In the genomic region with DNA sequence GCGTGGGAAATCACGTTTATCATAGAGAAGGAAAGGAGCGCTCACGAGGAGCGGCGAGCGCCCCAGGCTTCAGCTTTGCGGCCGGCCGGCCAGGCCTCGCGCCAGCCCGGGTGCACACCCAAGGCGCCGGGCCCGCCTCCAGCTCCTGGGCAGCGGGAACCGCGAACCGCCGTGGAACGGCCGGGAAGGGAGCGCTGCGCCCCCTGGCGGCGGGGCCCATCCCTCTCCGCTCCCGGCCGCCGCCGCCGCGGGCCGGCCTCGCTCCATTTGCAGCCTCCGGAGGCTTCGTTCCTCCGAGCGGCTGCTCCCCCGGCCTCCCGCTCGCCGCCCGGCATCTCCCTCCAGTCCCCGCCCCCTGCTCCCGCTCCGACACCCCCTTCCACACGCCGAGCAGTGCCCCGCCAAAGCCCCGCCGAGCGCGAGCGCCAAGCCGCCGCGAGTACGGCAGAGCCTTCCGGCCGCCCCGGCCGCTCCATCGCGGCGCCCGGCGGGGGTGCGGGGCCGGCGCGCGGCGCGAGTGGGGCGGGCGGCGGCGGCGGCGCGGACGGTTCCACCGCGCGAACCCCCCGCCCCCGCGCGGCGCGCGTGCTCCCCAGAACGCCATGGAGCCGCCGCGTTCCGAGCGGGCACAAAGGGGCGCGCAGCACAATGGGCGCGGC, we compare ENCODE assay signal across 1 cellular context.
TF ChIP-seq lines count a peak whose summit lies in the region.

No MANE protein-coding gene starts in this region.

TF ChIP-seq in K562, 482 proteins besides CTCF, POLR2A, EP300 and RAD21 (continued from another document and continues in another):
- TF ChIP-seq, protein P1, sequence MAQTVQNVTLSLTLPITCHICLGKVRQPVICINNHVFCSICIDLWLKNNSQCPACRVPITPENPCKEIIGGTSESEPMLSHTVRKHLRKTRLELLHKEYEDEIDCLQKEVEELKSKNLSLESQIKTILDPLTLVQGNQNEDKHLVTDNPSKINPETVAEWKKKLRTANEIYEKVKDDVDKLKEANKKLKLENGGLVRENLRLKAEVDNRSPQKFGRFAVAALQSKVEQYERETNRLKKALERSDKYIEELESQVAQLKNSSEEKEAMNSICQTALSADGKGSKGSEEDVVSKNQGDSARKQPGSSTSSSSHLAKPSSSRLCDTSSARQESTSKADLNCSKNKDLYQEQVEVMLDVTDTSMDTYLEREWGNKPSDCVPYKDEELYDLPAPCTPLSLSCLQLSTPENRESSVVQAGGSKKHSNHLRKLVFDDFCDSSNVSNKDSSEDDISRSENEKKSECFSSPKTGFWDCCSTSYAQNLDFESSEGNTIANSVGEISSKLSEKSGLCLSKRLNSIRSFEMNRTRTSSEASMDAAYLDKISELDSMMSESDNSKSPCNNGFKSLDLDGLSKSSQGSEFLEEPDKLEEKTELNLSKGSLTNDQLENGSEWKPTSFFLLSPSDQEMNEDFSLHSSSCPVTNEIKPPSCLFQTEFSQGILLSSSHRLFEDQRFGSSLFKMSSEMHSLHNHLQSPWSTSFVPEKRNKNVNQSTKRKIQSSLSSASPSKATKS (CRISPR knock-in tag; IDR thresholded peaks at IDR 0.05): no peak
- TF ChIP-seq MCM7 (IDR thresholded peaks at IDR 0.05) (no peak), SIN3A (IDR thresholded peaks at IDR 0.05; ENCODE audit: borderline replicate concordance in 2 of 2, control insufficient read depth in 1 of 2, low read depth in 2 of 2, low read length in 2 of 2) (peak in 1 of 2 experiments; percentile 24; a peak in 1 of 4 replicates), ZNF561 (CRISPR knock-in tag; conservative IDR thresholded peaks at IDR 0.05) (no peak), CREB1 (IDR thresholded peaks at IDR 0.05) (no peak), CREB1 (CRISPR knock-in tag; IDR thresholded peaks at IDR 0.05) (no peak), RBM22 (IDR thresholded peaks at IDR 0.05; ENCODE audit: low read depth, low read length, poor library complexity, severe bottlenecking) (peak; percentile 39), MEF2D (tag; conservative IDR thresholded peaks at IDR 0.05; ENCODE audit: low read depth) (no peak), MECOM (CRISPR knock-in tag; IDR thresholded peaks at IDR 0.05) (no peak), SMAD3 (CRISPR knock-in tag; conservative IDR thresholded peaks at IDR 0.05) (no peak), HMG20A (CRISPR knock-in tag; conservative IDR thresholded peaks at IDR 0.05) (no peak), ZNF197 (CRISPR knock-in tag; IDR thresholded peaks at IDR 0.05; ENCODE audit: low read depth) (no peak), TRIM24 (IDR thresholded peaks at IDR 0.05) (no peak), LCOR (CRISPR knock-in tag; IDR thresholded peaks at IDR 0.05) (no peak), PHB2 (IDR thresholded peaks at IDR 0.05; ENCODE audit: low read depth) (no peak), BCOR (IDR thresholded peaks at IDR 0.05) (no peak), KAT2B (IDR thresholded peaks at IDR 0.05; ENCODE audit: low read depth, low read length) (no peak), ZZZ3 (IDR thresholded peaks at IDR 0.05) (no peak), SMARCA5 (IDR thresholded peaks at IDR 0.05) (no peak), RUNX1 (IDR thresholded peaks at IDR 0.05; ENCODE audit: low read depth) (no peak), FOXA1 (IDR thresholded peaks at IDR 0.05; ENCODE audit: borderline replicate concordance) (no peak), NFXL1 (CRISPR knock-in tag; IDR thresholded peaks at IDR 0.05) (no peak), CSDE1 (IDR thresholded peaks at IDR 0.05) (no peak), JUNB (CRISPR knock-in tag; conservative IDR thresholded peaks at IDR 0.05) (no peak), ZNF707 (CRISPR knock-in tag; conservative IDR thresholded peaks at IDR 0.05) (no peak), ZNF212 (CRISPR knock-in tag; IDR thresholded peaks at IDR 0.05) (no peak), ZNF668 (CRISPR knock-in tag; IDR thresholded peaks at IDR 0.05) (no peak), POLR2G (IDR thresholded peaks at IDR 0.05; ENCODE audit: low read depth, low read length) (peak; percentile 85), MTF1 (CRISPR knock-in tag; IDR thresholded peaks at IDR 0.05; ENCODE audit: borderline replicate concordance) (no peak), CBFB (CRISPR knock-in tag; IDR thresholded peaks at IDR 0.05) (no peak)
- TF ChIP-seq, protein P2, sequence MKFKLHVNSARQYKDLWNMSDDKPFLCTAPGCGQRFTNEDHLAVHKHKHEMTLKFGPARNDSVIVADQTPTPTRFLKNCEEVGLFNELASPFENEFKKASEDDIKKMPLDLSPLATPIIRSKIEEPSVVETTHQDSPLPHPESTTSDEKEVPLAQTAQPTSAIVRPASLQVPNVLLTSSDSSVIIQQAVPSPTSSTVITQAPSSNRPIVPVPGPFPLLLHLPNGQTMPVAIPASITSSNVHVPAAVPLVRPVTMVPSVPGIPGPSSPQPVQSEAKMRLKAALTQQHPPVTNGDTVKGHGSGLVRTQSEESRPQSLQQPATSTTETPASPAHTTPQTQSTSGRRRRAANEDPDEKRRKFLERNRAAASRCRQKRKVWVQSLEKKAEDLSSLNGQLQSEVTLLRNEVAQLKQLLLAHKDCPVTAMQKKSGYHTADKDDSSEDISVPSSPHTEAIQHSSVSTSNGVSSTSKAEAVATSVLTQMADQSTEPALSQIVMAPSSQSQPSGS (CRISPR knock-in tag; IDR thresholded peaks at IDR 0.05): no peak
- TF ChIP-seq, protein P3, sequence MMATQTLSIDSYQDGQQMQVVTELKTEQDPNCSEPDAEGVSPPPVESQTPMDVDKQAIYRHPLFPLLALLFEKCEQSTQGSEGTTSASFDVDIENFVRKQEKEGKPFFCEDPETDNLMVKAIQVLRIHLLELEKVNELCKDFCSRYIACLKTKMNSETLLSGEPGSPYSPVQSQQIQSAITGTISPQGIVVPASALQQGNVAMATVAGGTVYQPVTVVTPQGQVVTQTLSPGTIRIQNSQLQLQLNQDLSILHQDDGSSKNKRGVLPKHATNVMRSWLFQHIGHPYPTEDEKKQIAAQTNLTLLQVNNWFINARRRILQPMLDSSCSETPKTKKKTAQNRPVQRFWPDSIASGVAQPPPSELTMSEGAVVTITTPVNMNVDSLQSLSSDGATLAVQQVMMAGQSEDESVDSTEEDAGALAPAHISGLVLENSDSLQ (IDR thresholded peaks at IDR 0.05): no peak
- TF ChIP-seq, protein P4, sequence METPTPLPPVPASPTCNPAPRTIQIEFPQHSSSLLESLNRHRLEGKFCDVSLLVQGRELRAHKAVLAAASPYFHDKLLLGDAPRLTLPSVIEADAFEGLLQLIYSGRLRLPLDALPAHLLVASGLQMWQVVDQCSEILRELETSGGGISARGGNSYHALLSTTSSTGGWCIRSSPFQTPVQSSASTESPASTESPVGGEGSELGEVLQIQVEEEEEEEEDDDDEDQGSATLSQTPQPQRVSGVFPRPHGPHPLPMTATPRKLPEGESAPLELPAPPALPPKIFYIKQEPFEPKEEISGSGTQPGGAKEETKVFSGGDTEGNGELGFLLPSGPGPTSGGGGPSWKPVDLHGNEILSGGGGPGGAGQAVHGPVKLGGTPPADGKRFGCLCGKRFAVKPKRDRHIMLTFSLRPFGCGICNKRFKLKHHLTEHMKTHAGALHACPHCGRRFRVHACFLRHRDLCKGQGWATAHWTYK (CRISPR knock-in tag; IDR thresholded peaks at IDR 0.05): peak; percentile 66; the same call in 1 of the 2 replicates
- TF ChIP-seq, protein P5, sequence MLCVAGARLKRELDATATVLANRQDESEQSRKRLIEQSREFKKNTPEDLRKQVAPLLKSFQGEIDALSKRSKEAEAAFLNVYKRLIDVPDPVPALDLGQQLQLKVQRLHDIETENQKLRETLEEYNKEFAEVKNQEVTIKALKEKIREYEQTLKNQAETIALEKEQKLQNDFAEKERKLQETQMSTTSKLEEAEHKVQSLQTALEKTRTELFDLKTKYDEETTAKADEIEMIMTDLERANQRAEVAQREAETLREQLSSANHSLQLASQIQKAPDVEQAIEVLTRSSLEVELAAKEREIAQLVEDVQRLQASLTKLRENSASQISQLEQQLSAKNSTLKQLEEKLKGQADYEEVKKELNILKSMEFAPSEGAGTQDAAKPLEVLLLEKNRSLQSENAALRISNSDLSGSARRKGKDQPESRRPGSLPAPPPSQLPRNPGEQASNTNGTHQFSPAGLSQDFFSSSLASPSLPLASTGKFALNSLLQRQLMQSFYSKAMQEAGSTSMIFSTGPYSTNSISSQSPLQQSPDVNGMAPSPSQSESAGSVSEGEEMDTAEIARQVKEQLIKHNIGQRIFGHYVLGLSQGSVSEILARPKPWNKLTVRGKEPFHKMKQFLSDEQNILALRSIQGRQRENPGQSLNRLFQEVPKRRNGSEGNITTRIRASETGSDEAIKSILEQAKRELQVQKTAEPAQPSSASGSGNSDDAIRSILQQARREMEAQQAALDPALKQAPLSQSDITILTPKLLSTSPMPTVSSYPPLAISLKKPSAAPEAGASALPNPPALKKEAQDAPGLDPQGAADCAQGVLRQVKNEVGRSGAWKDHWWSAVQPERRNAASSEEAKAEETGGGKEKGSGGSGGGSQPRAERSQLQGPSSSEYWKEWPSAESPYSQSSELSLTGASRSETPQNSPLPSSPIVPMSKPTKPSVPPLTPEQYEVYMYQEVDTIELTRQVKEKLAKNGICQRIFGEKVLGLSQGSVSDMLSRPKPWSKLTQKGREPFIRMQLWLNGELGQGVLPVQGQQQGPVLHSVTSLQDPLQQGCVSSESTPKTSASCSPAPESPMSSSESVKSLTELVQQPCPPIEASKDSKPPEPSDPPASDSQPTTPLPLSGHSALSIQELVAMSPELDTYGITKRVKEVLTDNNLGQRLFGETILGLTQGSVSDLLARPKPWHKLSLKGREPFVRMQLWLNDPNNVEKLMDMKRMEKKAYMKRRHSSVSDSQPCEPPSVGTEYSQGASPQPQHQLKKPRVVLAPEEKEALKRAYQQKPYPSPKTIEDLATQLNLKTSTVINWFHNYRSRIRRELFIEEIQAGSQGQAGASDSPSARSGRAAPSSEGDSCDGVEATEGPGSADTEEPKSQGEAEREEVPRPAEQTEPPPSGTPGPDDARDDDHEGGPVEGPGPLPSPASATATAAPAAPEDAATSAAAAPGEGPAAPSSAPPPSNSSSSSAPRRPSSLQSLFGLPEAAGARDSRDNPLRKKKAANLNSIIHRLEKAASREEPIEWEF (CRISPR knock-in tag; IDR thresholded peaks at IDR 0.05): no peak
- TF ChIP-seq, protein P6, sequence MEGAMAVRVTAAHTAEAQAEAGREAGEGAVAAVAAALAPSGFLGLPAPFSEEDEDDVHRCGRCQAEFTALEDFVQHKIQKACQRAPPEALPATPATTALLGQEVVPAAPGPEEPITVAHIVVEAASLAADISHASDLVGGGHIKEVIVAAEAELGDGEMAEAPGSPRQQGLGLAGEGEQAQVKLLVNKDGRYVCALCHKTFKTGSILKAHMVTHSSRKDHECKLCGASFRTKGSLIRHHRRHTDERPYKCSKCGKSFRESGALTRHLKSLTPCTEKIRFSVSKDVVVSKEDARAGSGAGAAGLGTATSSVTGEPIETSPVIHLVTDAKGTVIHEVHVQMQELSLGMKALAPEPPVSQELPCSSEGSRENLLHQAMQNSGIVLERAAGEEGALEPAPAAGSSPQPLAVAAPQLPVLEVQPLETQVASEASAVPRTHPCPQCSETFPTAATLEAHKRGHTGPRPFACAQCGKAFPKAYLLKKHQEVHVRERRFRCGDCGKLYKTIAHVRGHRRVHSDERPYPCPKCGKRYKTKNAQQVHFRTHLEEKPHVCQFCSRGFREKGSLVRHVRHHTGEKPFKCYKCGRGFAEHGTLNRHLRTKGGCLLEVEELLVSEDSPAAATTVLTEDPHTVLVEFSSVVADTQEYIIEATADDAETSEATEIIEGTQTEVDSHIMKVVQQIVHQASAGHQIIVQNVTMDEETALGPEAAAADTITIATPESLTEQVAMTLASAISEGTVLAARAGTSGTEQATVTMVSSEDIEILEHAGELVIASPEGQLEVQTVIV (CRISPR knock-in tag; IDR thresholded peaks at IDR 0.05; ENCODE audit: borderline replicate concordance): no peak
- TF ChIP-seq, protein P7, sequence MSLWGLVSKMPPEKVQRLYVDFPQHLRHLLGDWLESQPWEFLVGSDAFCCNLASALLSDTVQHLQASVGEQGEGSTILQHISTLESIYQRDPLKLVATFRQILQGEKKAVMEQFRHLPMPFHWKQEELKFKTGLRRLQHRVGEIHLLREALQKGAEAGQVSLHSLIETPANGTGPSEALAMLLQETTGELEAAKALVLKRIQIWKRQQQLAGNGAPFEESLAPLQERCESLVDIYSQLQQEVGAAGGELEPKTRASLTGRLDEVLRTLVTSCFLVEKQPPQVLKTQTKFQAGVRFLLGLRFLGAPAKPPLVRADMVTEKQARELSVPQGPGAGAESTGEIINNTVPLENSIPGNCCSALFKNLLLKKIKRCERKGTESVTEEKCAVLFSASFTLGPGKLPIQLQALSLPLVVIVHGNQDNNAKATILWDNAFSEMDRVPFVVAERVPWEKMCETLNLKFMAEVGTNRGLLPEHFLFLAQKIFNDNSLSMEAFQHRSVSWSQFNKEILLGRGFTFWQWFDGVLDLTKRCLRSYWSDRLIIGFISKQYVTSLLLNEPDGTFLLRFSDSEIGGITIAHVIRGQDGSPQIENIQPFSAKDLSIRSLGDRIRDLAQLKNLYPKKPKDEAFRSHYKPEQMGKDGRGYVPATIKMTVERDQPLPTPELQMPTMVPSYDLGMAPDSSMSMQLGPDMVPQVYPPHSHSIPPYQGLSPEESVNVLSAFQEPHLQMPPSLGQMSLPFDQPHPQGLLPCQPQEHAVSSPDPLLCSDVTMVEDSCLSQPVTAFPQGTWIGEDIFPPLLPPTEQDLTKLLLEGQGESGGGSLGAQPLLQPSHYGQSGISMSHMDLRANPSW (CRISPR knock-in tag; IDR thresholded peaks at IDR 0.05): no peak
- TF ChIP-seq, protein P8, sequence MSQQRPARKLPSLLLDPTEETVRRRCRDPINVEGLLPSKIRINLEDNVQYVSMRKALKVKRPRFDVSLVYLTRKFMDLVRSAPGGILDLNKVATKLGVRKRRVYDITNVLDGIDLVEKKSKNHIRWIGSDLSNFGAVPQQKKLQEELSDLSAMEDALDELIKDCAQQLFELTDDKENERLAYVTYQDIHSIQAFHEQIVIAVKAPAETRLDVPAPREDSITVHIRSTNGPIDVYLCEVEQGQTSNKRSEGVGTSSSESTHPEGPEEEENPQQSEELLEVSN (IDR thresholded peaks at IDR 0.05; ENCODE audit: borderline replicate concordance in 1 of 2, extremely low read depth in 1 of 2, insufficient read depth in 1 of 2, insufficient read length in 1 of 2, low read depth in 1 of 2, low read length in 1 of 2, poor library complexity in 1 of 2, severe bottlenecking in 1 of 2): peak; percentile 83 to 94
- TF ChIP-seq, protein P9, sequence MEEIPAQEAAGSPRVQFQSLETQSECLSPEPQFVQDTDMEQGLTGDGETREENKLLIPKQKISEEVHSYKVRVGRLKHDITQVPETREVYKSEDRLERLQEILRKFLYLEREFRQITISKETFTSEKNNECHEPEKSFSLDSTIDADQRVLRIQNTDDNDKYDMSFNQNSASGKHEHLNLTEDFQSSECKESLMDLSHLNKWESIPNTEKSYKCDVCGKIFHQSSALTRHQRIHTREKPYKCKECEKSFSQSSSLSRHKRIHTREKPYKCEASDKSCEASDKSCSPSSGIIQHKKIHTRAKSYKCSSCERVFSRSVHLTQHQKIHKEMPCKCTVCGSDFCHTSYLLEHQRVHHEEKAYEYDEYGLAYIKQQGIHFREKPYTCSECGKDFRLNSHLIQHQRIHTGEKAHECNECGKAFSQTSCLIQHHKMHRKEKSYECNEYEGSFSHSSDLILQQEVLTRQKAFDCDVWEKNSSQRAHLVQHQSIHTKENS (CRISPR knock-in tag; IDR thresholded peaks at IDR 0.05): no peak
- TF ChIP-seq, protein P10, sequence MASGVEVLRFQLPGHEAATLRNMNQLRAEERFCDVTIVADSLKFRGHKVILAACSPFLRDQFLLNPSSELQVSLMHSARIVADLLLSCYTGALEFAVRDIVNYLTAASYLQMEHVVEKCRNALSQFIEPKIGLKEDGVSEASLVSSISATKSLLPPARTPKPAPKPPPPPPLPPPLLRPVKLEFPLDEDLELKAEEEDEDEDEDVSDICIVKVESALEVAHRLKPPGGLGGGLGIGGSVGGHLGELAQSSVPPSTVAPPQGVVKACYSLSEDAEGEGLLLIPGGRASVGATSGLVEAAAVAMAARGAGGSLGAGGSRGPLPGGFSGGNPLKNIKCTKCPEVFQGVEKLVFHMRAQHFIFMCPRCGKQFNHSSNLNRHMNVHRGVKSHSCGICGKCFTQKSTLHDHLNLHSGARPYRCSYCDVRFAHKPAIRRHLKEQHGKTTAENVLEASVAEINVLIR (CRISPR knock-in tag; IDR thresholded peaks at IDR 0.05): no peak
